1 cellular context compared by ENCODE assay signal in genomic region chr22:19432092-19432844, GRCh38.
TF ChIP-seq lines count a peak whose summit lies in the region.

MRPL40 (plus strand) TSS chr22:19432545; CDS start chr22:19432555, 10 bp downstream.

TF ChIP-seq in HepG2, 621 proteins besides CTCF, POLR2A, EP300 and RAD21 (continued from another document and continues in another):
- TF ChIP-seq, protein P1, sequence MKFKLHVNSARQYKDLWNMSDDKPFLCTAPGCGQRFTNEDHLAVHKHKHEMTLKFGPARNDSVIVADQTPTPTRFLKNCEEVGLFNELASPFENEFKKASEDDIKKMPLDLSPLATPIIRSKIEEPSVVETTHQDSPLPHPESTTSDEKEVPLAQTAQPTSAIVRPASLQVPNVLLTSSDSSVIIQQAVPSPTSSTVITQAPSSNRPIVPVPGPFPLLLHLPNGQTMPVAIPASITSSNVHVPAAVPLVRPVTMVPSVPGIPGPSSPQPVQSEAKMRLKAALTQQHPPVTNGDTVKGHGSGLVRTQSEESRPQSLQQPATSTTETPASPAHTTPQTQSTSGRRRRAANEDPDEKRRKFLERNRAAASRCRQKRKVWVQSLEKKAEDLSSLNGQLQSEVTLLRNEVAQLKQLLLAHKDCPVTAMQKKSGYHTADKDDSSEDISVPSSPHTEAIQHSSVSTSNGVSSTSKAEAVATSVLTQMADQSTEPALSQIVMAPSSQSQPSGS (CRISPR knock-in tag; IDR thresholded peaks at IDR 0.05), result peak; percentile 96
- TF ChIP-seq HNRNPL (IDR thresholded peaks at IDR 0.05; ENCODE audit: low read depth, low read length) (no peak), AGO1 (IDR thresholded peaks at IDR 0.05; ENCODE audit: low read depth, low read length, poor library complexity, severe bottlenecking) (no peak), HOXA7 (CRISPR knock-in tag; IDR thresholded peaks at IDR 0.05) (0 out of 2 replicates have a peak, but pooled peaks have one; percentile 18), ZNF850 (CRISPR knock-in tag; conservative IDR thresholded peaks at IDR 0.05) (no peak), MIER3 (CRISPR knock-in tag; IDR thresholded peaks at IDR 0.05; ENCODE audit: borderline replicate concordance) (peak; percentile 95; the same call in 1 of the 2 replicates), DR1 (CRISPR knock-in tag; IDR thresholded peaks at IDR 0.05) (peak; percentile 97), FOXM1 (CRISPR knock-in tag; IDR thresholded peaks at IDR 0.05) (peak; percentile 46; the same call in 1 of the 2 replicates), ZNF616 (CRISPR knock-in tag; IDR thresholded peaks at IDR 0.05; ENCODE audit: low read depth) (peak; percentile 94), HCFC1 (IDR thresholded peaks at IDR 0.05; ENCODE audit: low read depth, low read length) (peak; percentile 77), AFF4 (CRISPR knock-in tag; IDR thresholded peaks at IDR 0.05) (peak; percentile 84), HMG20A (CRISPR knock-in tag; IDR thresholded peaks at IDR 0.05; ENCODE audit: borderline replicate concordance) (peak; percentile 66; the same call in 1 of the 2 replicates), MEIS2 (CRISPR knock-in tag; IDR thresholded peaks at IDR 0.05) (peak; percentile 92), PAF1 (CRISPR knock-in tag; IDR thresholded peaks at IDR 0.05) (no peak), IRX3 (CRISPR knock-in tag; IDR thresholded peaks at IDR 0.05; ENCODE audit: borderline replicate concordance, low read depth) (peak; percentile 77), ZSCAN12 (CRISPR knock-in tag; IDR thresholded peaks at IDR 0.05) (no peak), TBX3 (IDR thresholded peaks at IDR 0.05; ENCODE audit: borderline replicate concordance) (peak; percentile 71; the same call in 1 of the 2 replicates), CAMTA2 (CRISPR knock-in tag; IDR thresholded peaks at IDR 0.05; ENCODE audit: borderline replicate concordance) (peak; percentile 86; the same call in 1 of the 2 replicates), EEA1 (CRISPR knock-in tag; IDR thresholded peaks at IDR 0.05; ENCODE audit: borderline replicate concordance) (peak; percentile 94; the same call in 1 of the 2 replicates), NFAT5 (CRISPR knock-in tag; IDR thresholded peaks at IDR 0.05) (no peak; the same call in 1 of the 2 replicates), CHD4 (IDR thresholded peaks at IDR 0.05; ENCODE audit: borderline replicate concordance, low read length) (no peak), HNF4G (IDR thresholded peaks at IDR 0.05; ENCODE audit: borderline replicate concordance, low read depth, low read length) (peak; percentile 69), HNF4G (CRISPR knock-in tag; IDR thresholded peaks at IDR 0.05; ENCODE audit: borderline replicate concordance, low read depth) (peak; percentile 68; the same call in 1 of the 2 replicates), CCAR2 (optimal IDR thresholded peaks at IDR 0.05; ENCODE audit: low read depth, low read length) (peak; percentile 81), ZNF777 (CRISPR knock-in tag; IDR thresholded peaks at IDR 0.05) (peak; percentile 73), KAT7 (CRISPR knock-in tag; IDR thresholded peaks at IDR 0.05; ENCODE audit: borderline replicate concordance) (peak; percentile 96), ZNF335 (CRISPR knock-in tag; IDR thresholded peaks at IDR 0.05) (peak; percentile 81; the same call in 1 of the 2 replicates), TMF1 (CRISPR knock-in tag; IDR thresholded peaks at IDR 0.05; ENCODE audit: low read depth) (peak; percentile 94), SPEN (CRISPR knock-in tag; IDR thresholded peaks at IDR 0.05; ENCODE audit: low read depth) (peak; percentile 98), ZNF513 (CRISPR knock-in tag; conservative IDR thresholded peaks at IDR 0.05) (no peak), NR2F2 (IDR thresholded peaks at IDR 0.05; ENCODE audit: borderline replicate concordance, low read depth) (peak; percentile 27; the same call in 1 of the 2 replicates), ZNF205 (CRISPR knock-in tag; IDR thresholded peaks at IDR 0.05) (peak; percentile 96), ZUFSP (CRISPR knock-in tag; IDR thresholded peaks at IDR 0.05; ENCODE audit: borderline replicate concordance) (no peak), STAT5B (CRISPR knock-in tag; IDR thresholded peaks at IDR 0.05) (peak; percentile 94; the same call in 1 of the 2 replicates), ZBTB1 (CRISPR knock-in tag; IDR thresholded peaks at IDR 0.05; ENCODE audit: borderline replicate concordance) (peak; percentile 77; the same call in 1 of the 2 replicates), NBN (conservative IDR thresholded peaks at IDR 0.05) (no peak), SMAD1 (CRISPR knock-in tag; IDR thresholded peaks at IDR 0.05; ENCODE audit: borderline replicate concordance, low read depth) (no peak), ADNP (CRISPR knock-in tag; IDR thresholded peaks at IDR 0.05) (no peak), EZH2 (conservative IDR thresholded peaks at IDR 0.05; ENCODE audit: low read depth, low read length) (no peak), ZNF770 (CRISPR knock-in tag; IDR thresholded peaks at IDR 0.05) (peak; percentile 22; the same call in 1 of the 2 replicates), ERF (CRISPR knock-in tag; IDR thresholded peaks at IDR 0.05) (peak; percentile 99), KLF16 (CRISPR knock-in tag; IDR thresholded peaks at IDR 0.05) (peak in 1 of 2 experiments; percentile 100; a peak in 2 of 4 replicates), NR2C2 (CRISPR knock-in tag; IDR thresholded peaks at IDR 0.05; ENCODE audit: borderline replicate concordance) (peak; percentile 64; the same call in 1 of the 2 replicates), ZNF136 (CRISPR knock-in tag; IDR thresholded peaks at IDR 0.05; ENCODE audit: low read depth) (peak; percentile 89)
- TF ChIP-seq, protein P2, sequence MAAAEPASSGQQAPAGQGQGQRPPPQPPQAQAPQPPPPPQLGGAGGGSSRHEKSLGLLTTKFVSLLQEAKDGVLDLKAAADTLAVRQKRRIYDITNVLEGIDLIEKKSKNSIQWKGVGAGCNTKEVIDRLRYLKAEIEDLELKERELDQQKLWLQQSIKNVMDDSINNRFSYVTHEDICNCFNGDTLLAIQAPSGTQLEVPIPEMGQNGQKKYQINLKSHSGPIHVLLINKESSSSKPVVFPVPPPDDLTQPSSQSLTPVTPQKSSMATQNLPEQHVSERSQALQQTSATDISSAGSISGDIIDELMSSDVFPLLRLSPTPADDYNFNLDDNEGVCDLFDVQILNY (CRISPR knock-in tag; conservative IDR thresholded peaks at IDR 0.05), result peak; percentile 62; the same call in 1 of the 2 replicates
- TF ChIP-seq, protein P3, sequence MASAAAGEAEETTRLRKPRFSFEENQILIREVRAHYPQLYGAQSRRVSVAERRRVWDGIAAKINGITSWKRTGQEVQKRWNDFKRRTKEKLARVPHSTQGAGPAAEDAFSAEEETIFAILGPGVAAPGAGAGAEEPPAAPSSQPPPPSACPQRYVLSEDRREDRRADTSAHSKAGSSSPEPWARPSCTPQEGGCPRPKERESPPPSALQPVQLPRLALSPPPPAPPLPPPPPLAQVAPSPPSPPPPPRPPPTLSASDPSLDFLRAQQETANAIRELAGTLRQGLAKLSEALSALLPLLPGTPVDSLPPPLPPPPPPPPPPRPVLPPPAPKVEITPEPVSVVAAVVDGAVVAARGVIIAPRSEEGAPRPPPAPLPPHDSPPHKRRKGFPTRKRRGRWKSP (CRISPR knock-in tag; IDR thresholded peaks at IDR 0.05), result peak; percentile 88; the same call in 1 of the 2 replicates
- TF ChIP-seq, protein P4, sequence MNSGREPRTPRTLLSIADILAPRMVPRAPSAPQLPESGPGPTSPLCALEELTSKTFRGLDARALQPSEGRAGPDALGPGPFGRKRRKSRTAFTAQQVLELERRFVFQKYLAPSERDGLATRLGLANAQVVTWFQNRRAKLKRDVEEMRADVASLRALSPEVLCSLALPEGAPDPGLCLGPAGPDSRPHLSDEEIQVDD (CRISPR knock-in tag; IDR thresholded peaks at IDR 0.05; ENCODE audit: borderline replicate concordance), result peak; percentile 93
